8 cellular contexts compared by ENCODE assay signal in the genomic region with DNA sequence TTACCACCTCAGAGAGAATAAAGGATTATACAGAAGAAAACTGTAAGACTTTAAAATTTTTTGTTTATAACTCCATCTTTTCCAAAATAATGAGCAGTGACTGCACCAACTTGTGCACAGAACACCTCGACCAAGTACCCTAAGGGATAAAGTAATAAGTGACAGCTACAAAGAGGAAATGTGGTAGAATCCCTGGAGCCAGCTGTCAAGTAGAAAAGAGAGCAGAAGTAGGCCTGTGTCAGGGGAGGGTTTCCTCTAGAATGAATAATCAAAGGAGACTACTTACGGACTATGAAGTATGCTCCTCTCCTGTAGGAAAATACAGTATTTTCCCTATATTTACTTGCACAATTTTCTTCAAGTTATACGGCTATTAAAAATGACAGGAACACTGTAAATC. TPM values are rescaled to one million over a fixed set of nuclear protein-coding genes. Genes with fewer than 3 reads are reported as not detected.
A peak's percentile ranks its signal among the peaks of the same experiment; 100 is the strongest.
DNase-seq lines count a peak whose midpoint lies in the region; ATAC-seq and TF ChIP-seq lines count a peak whose summit lies in the region.

No MANE protein-coding gene starts in this region.

- H3K27me3 ChIP-seq in CD4-positive, CD25-positive, alpha-beta regulatory T cell (ENCODE audit: control insufficient read depth, insufficient read depth, low read length) = no peaks in the 10 kb centered on the region
- no peaks in the 10 kb centered on the region for H3K27me3 ChIP-seq in Loucy (ENCODE audit: insufficient read depth, low read length, poor library complexity, severe bottlenecking)

- H3K27ac Mint-ChIP-seq in CD4-positive, CD25-positive, alpha-beta regulatory T cell = peak overlapping the region; percentile 63 to 97 (median 97)
- H3K27ac Mint-ChIP-seq in central memory CD8-positive, alpha-beta T cell (ENCODE audit: low read depth) = peak overlapping the region; percentile 78
- H3K27ac Mint-ChIP-seq in nephron = peak overlapping the region in 2 of 3 experiments; percentile 65 to 93

- TF ChIP-seq CTCF in Loucy (conservative IDR thresholded peaks at IDR 0.05; ENCODE audit: low read length) (no peak), nephron (IDR thresholded peaks at IDR 0.05; ENCODE audit: unreplicated experiment in 3 of 3) (no peak)

- peak overlapping the region; percentile 92 for H3K4me2 ChIP-seq in Loucy (ENCODE audit: low read depth, low read length, poor library complexity, severe bottlenecking)

- H3K27me3 Mint-ChIP-seq in CD4-positive, CD25-positive, alpha-beta regulatory T cell = no peaks in the 10 kb centered on the region
- H3K27me3 Mint-ChIP-seq in central memory CD8-positive, alpha-beta T cell = no peaks in the 10 kb centered on the region
- no peaks in the 10 kb centered on the region for H3K27me3 Mint-ChIP-seq in nephron (ENCODE audit: low read depth)

- H3K27ac ChIP-seq in CD4-positive, CD25-positive, alpha-beta regulatory T cell (ENCODE audit: insufficient read depth, low read length, poor library complexity, severe bottlenecking) = peak overlapping the region; percentile 79

- H3K36me3 ChIP-seq in CD4-positive, CD25-positive, alpha-beta regulatory T cell (ENCODE audit: control insufficient read depth, insufficient read depth, low read length) = peaks cover 22% of the 10 kb centered on the region
- H3K36me3 ChIP-seq in Loucy (ENCODE audit: insufficient read depth, low read length) = peaks cover 17% of the 10 kb centered on the region; the same call in 1 of the 2 replicates

- no peaks in the 10 kb centered on the region for H3K9me2 ChIP-seq in Loucy (replicated peaks; ENCODE audit: low read depth, low read length)

- no peaks in the 10 kb centered on the region for H3K9me3 ChIP-seq in CD4-positive, CD25-positive, alpha-beta regulatory T cell (ENCODE audit: control insufficient read depth in 2 of 2, low read length in 2 of 2)
- H3K9me3 ChIP-seq in Loucy (ENCODE audit: insufficient read depth, low read depth, low read length) = no peaks in the 10 kb centered on the region

- H3K4me1 ChIP-seq in CD4-positive, CD25-positive, alpha-beta regulatory T cell (ENCODE audit: control insufficient read depth, insufficient read depth, low read length, poor library complexity, severe bottlenecking) = peaks cover 21% of the 10 kb centered on the region
- H3K4me1 ChIP-seq in Loucy (ENCODE audit: insufficient read depth, low read length, poor library complexity, severe bottlenecking) = peaks cover 53% of the 10 kb centered on the region

- DNase-seq in CD4-positive, CD25-positive, alpha-beta regulatory T cell = peak in 1 of 3 donors; percentile 22
- no peak for DNase-seq in central memory CD8-positive, alpha-beta T cell (ENCODE audit: low spot score in 2 of 2)
- no peak for DNase-seq in stimulated activated CD4-positive, alpha-beta T cell treated with anti-CD3 and anti-CD28 coated beads, Interleukin-15, amount 100 ng/mL, for 24 hours
- DNase-seq in hepatic stellate cell (ENCODE audit: low spot score) (no peak), retina (no peak)

- H3F3A ChIP-seq in Loucy (ENCODE audit: low read depth) = no peaks in the 10 kb centered on the region; the same call in 1 of the 2 replicates

- no peak overlapping the region for H2AFZ ChIP-seq in Loucy (ENCODE audit: low read length)

- H3K36me3 Mint-ChIP-seq in CD4-positive, CD25-positive, alpha-beta regulatory T cell = peaks cover 24% of the 10 kb centered on the region
- H3K36me3 Mint-ChIP-seq in central memory CD8-positive, alpha-beta T cell (ENCODE audit: insufficient read depth) = peaks cover 28% of the 10 kb centered on the region
- peaks cover 36% of the 10 kb centered on the region for H3K36me3 Mint-ChIP-seq in nephron (ENCODE audit: low read depth)

- H3K79me2 ChIP-seq in Loucy (ENCODE audit: insufficient read depth, low read length) = peaks cover 59% of the 10 kb centered on the region

- H3K4me1 Mint-ChIP-seq in CD4-positive, CD25-positive, alpha-beta regulatory T cell = peaks cover 18 to 53% (median 29%) of the 10 kb centered on the region in 4 donors
- H3K4me1 Mint-ChIP-seq in central memory CD8-positive, alpha-beta T cell = peaks cover 17% of the 10 kb centered on the region
- peaks cover 16% of the 10 kb centered on the region for H3K4me1 Mint-ChIP-seq in nephron

- H3K9me3 Mint-ChIP-seq in CD4-positive, CD25-positive, alpha-beta regulatory T cell = no peaks in the 10 kb centered on the region
- H3K9me3 Mint-ChIP-seq in central memory CD8-positive, alpha-beta T cell = no peaks in the 10 kb centered on the region
- no peaks in the 10 kb centered on the region for H3K9me3 Mint-ChIP-seq in nephron

- peak overlapping the region; percentile 96 for H3K4me3 ChIP-seq in CD4-positive, CD25-positive, alpha-beta regulatory T cell (ENCODE audit: low read depth, low read length)
- H3K4me3 ChIP-seq in Loucy (ENCODE audit: low read length, poor library complexity, severe bottlenecking) = peak overlapping the region; percentile 99

- H3K9ac ChIP-seq in Loucy (ENCODE audit: low read depth, low read length, poor library complexity, severe bottlenecking) = peak overlapping the region; percentile 91

- no peak for ATAC-seq in CD4-positive, CD25-positive, alpha-beta regulatory T cell (ENCODE audit: low read depth in 2 of 2)
- ATAC-seq in central memory CD8-positive, alpha-beta T cell (replicated peaks; ENCODE audit: extremely low read depth, poor library complexity, severe bottlenecking) = no peak
- ATAC-seq in HG03460 (IDR thresholded peaks at IDR 0.05; ENCODE audit: unreplicated experiment) = no peak

- H4K20me1 ChIP-seq in Loucy (ENCODE audit: insufficient read depth, low read length, poor library complexity, severe bottlenecking) = peaks cover 44% of the 10 kb centered on the region

- peak overlapping the region; percentile 92 to 94 (median 94) for H3K4me3 Mint-ChIP-seq in CD4-positive, CD25-positive, alpha-beta regulatory T cell
- H3K4me3 Mint-ChIP-seq in central memory CD8-positive, alpha-beta T cell = peak overlapping the region; percentile 84
- peak overlapping the region; percentile 90 to 93 (median 92) for H3K4me3 Mint-ChIP-seq in nephron

RNA-seq across cellular contexts. Expression of gene EIF1AX, which starts 1.2 kb away (rescaled TPM):
- 59.8 TPM for total RNA-seq in CD4-positive, CD25-positive, alpha-beta regulatory T cell
- 10 to 100 TPM; 40.9 to 81.1 (median 77.1) TPM for polyA plus RNA-seq in CD4-positive, CD25-positive, alpha-beta regulatory T cell

RNA-seq across cellular contexts. Expression of gene MAP7D2, which starts 23.7 kb away (rescaled TPM):
- total RNA-seq in CD4-positive, CD25-positive, alpha-beta regulatory T cell = 0.99 TPM
- polyA plus RNA-seq in CD4-positive, CD25-positive, alpha-beta regulatory T cell = under 1 TPM in 2 of 4 donors, not detected in 2; 0.22 to 0.30 TPM
